15 cellular contexts compared by ENCODE assay signal in the genomic region with DNA sequence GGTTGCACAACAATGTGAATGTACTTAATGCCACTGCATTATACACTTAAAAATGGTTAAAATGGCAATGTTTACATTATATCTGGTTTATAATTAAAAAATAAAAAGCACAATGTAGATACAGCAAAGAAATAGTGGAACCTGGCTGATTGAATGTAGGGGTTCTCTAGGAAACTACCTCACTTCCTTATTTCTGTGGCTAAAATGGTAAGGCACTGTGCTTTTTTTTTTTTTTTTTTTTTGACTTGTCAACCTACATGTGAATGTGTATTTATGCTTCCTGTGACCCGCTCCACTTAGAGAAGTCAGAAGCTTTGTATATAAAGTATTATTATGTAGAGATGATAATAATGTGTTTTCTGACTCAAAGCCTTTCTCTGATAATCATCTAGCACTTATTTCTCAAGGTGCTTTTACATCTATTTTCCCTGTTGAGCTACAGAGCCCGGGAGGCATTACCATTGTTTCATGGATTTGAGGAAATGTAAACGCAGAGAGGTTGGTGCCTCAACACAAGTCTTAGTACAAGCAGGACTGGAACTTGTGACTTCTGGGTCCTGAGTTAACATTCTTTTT. TPM values are rescaled to one million over a fixed set of nuclear protein-coding genes. Genes with fewer than 3 reads are reported as not detected.
DNase-seq lines count a peak whose midpoint lies in the region; ATAC-seq and TF ChIP-seq lines count a peak whose summit lies in the region.
"Had no signal": no experiment of that assay in that cellular context is flagged by ENCODE, and none has a peak within 500 bp of the region (broad histone marks: within the 10 kb centered on the region; RNA-seq: fewer than 3 reads in every experiment).

No MANE protein-coding gene starts in this region.

- no peak for TF ChIP-seq CTCF in activated B cell treated with CpG ODN at 0.5 μM for 24 hours (IDR thresholded peaks at IDR 0.05)
- TF ChIP-seq CTCF in MCF 10A (IDR thresholded peaks at IDR 0.05; ENCODE audit: unreplicated experiment): no peak

- peaks cover 7% of the 10 kb centered on the region for H3K27me3 Mint-ChIP-seq in activated B cell treated with CpG ODN at 0.5 μM for 24 hours
- no peaks in the 10 kb centered on the region for H3K27me3 Mint-ChIP-seq in MCF 10A (ENCODE audit: insufficient read depth, unreplicated experiment)

- H3K9me2 ChIP-seq in Karpas-422 (replicated peaks; ENCODE audit: insufficient read depth, low read length): no peaks in the 10 kb centered on the region

- H3K9me3 Mint-ChIP-seq in activated B cell treated with CpG ODN at 0.5 μM for 24 hours (peaks cover 4% of the 10 kb centered on the region), MCF 10A (ENCODE audit: unreplicated experiment) (no peaks in the 10 kb centered on the region)
- H3K9me3 Mint-ChIP-seq: activated T-helper 2 cell treated with anti-CD3 and anti-CD28 coated beads, Interferon-gamma antibody, Interleukin-2, Interleukin-4, amounts not matched to agents 10 μg/mL and 5 μg/mL and 100 μg/mL, durations not matched to agents 14 hours and 24 hours and 36 hours had no signal

- ATAC-seq in GM18511 (IDR thresholded peaks at IDR 0.05; ENCODE audit: unreplicated experiment) (peak; percentile 89), GM21786 (IDR thresholded peaks at IDR 0.05; ENCODE audit: unreplicated experiment) (peak; percentile 70), activated B cell treated with CpG ODN at 0.5 μM for 24 hours (ENCODE audit: low read depth) (peak; percentile 10)
- ATAC-seq: GM23338 had no signal

- H3K27ac ChIP-seq in Karpas-422 (ENCODE audit: low read length): no peak overlapping the region
- H3K27ac ChIP-seq: skin epidermis had no signal

- no peaks in the 10 kb centered on the region for H4K20me1 ChIP-seq in Karpas-422 (ENCODE audit: insufficient read depth, low read depth, low read length)

- BruUV-seq in MCF 10A (replicated peaks; lab: Mats Ljungman, UMichigan): no TSS peak

- no peaks in the 10 kb centered on the region for H3K9me3 ChIP-seq in Karpas-422 (ENCODE audit: low read length)

- H3K79me2 ChIP-seq in Karpas-422 (ENCODE audit: low read length): no peaks in the 10 kb centered on the region

- DNase-seq in Karpas-422 (peak; percentile 63), activated B cell treated with CpG ODN at 0.5 μM for 24 hours (no peak), NCI-H226 (no peak), MCF 10A (ENCODE audit: unreplicated experiment) (no peak), SW480 (ENCODE audit: low spot score) (no peak), NCI-H446 treated with DMSO at 0.1 percent for 48 hours (lab: John Stamatoyannopoulos, UW) (no peak)
- DNase-seq: activated CD4-positive, alpha-beta T cell treated with anti-CD3 and anti-CD28 coated beads, Interleukin-2, amount 50 U/mL, for 1 hour; mammary epithelial cell; NCI-H2081 treated with DMSO at 0.1 percent for 48 hours had no signal

- H2AFZ ChIP-seq in Karpas-422 (ENCODE audit: low read length): no peak overlapping the region
- H2AFZ ChIP-seq: GM23338 had no signal

- H3K9ac ChIP-seq in Karpas-422 (ENCODE audit: low read length): no peak overlapping the region

- no peaks in the 10 kb centered on the region for H3K4me1 ChIP-seq in Karpas-422 (ENCODE audit: low read length)

- peaks cover 2% of the 10 kb centered on the region for H3K4me1 Mint-ChIP-seq in activated B cell treated with CpG ODN at 0.5 μM for 24 hours
- no peaks in the 10 kb centered on the region for H3K4me1 Mint-ChIP-seq in MCF 10A (ENCODE audit: insufficient read depth, unreplicated experiment)

- H3K4me3 Mint-ChIP-seq in activated B cell treated with CpG ODN at 0.5 μM for 24 hours (no peak overlapping the region), MCF 10A (ENCODE audit: unreplicated experiment) (no peak overlapping the region)
- H3K4me3 Mint-ChIP-seq: GM23338, neural crest cell had no signal

- H3K27ac Mint-ChIP-seq in activated B cell treated with CpG ODN at 0.5 μM for 24 hours: no peak overlapping the region
- H3K27ac Mint-ChIP-seq in MCF 10A (ENCODE audit: low read depth, unreplicated experiment): no peak overlapping the region
- H3K27ac Mint-ChIP-seq: activated T-helper 2 cell treated with anti-CD3 and anti-CD28 coated beads, Interferon-gamma antibody, Interleukin-2, Interleukin-4, amounts not matched to agents 10 μg/mL and 5 μg/mL and 100 μg/mL, durations not matched to agents 14 hours and 24 hours and 36 hours; GM23338 had no signal

- no peaks in the 10 kb centered on the region for H3K36me3 ChIP-seq in Karpas-422 (ENCODE audit: insufficient read depth, low read length)

- H3K36me3 Mint-ChIP-seq in activated B cell treated with CpG ODN at 0.5 μM for 24 hours (ENCODE audit: low read depth): no peaks in the 10 kb centered on the region
- no peaks in the 10 kb centered on the region for H3K36me3 Mint-ChIP-seq in MCF 10A (ENCODE audit: insufficient read depth, unreplicated experiment)

- H3K4me2 ChIP-seq in Karpas-422 (ENCODE audit: low read depth, low read length, poor library complexity, severe bottlenecking): no peak overlapping the region
- H3K4me2 ChIP-seq: GM23338 had no signal

- no peak overlapping the region for H3K4me3 ChIP-seq in Karpas-422 (ENCODE audit: low read length)
- H3K4me3 ChIP-seq: GM23338, skin epidermis had no signal

- no peaks in the 10 kb centered on the region for H3K27me3 ChIP-seq in Karpas-422 (ENCODE audit: low read length)

- intact Hi-C loops in activated B cell treated with CpG ODN at 0.5 μM for 24 hours (cut with micrococcal nuclease) (no loop called here), MCF 10A (cut with micrococcal nuclease) (no loop called here)

- POLR2A ChIA-PET in activated B cell treated with CpG ODN at 0.5 μM for 24 hours (lab: Charles Lee): no interaction called here
- POLR2A ChIA-PET in MCF 10A (lab: Yijun Ruan, JAX): no interaction called here

- CTCF ChIA-PET in activated B cell treated with CpG ODN at 0.5 μM for 24 hours (lab: Charles Lee): no interaction called here
- CTCF ChIA-PET in MCF 10A (lab: Yijun Ruan, JAX): no interaction called here

RNA-seq across cellular contexts. Expression of a gene that starts 55.0 kb away (rescaled TPM):
- 5.0 and 5.3 TPM in 2 replicates for total RNA-seq in Karpas-422 (2014; rRNA removed; shearing (Covaris generic); ENCODE audit: low replicate concordance)
- total RNA-seq in activated B cell treated with CpG ODN at 0.5 μM for 24 hours: 3.4 and 3.5 TPM in 2 replicates
- total RNA-seq in MCF 10A (2022): 12.8 and 12.9 TPM in 2 replicates

Comparison
In these comparisons a context has a peak if more than half of its experiments do, and no peak if none do; other contexts are left out.
1. ATAC-seq: peak in every context shown above with its lines; median percentile 89 in GM18511; 70 in GM21786; 10 in activated B cell treated with CpG ODN at 0.5 μM for 24 hours.